Comparison of ENCODE assay signal across 1 cellular context in the genomic region with DNA sequence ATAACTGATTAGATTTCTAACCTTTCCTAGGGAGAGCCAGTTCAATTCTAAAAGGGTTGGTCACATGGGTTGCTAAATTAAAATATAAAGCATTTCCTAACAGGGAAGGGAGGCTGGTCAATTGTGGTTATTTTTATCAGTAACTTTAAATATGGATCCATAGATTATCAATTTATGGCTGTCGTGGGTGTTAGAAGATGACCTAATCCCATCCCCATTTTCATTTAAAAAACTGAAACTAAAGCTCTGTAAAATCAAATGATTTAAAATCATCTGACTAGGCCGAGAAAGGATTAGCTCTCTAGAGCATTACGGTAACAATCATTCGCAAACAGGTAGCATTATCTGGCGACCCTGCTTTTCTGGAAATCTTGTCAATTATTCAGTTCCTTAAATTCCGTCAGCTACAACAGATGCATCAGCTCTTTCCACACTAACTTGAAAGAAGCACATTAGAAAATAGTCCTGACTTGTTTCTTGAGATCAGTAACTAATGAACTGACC.
TF ChIP-seq lines count a peak whose summit lies in the region.

No MANE protein-coding gene starts in this region.

TF ChIP-seq in HepG2, 621 proteins besides CTCF, POLR2A, EP300 and RAD21:
- peak; percentile 30; the same call in 1 of the 2 replicates for TF ChIP-seq ZNF569 (CRISPR knock-in tag; IDR thresholded peaks at IDR 0.05; ENCODE audit: borderline replicate concordance)
- no peak for TF ChIP-seq ZNF775 (CRISPR knock-in tag; IDR thresholded peaks at IDR 0.05; ENCODE audit: borderline replicate concordance)
- 0 out of 2 replicates have a peak, but pooled peaks have one; percentile 37 for TF ChIP-seq NFIC (IDR thresholded peaks at IDR 0.05; ENCODE audit: low read length)
- TF ChIP-seq ZNF841 (CRISPR knock-in tag; IDR thresholded peaks at IDR 0.05; ENCODE audit: borderline replicate concordance) = 0 out of 2 replicates have a peak, but pooled peaks have one; percentile 34
- TF ChIP-seq NAIF1 (CRISPR knock-in tag; IDR thresholded peaks at IDR 0.05; ENCODE audit: borderline replicate concordance) = peak; percentile 48; the same call in 1 of the 2 replicates
- TF ChIP-seq KLF12 (CRISPR knock-in tag; IDR thresholded peaks at IDR 0.05; ENCODE audit: borderline replicate concordance) = no peak
- no peak for TF ChIP-seq HHEX (CRISPR knock-in tag; IDR thresholded peaks at IDR 0.05)
- no peak for TF ChIP-seq POLR2AphosphoS5 (IDR thresholded peaks at IDR 0.05; ENCODE audit: low read depth, low read length)
- TF ChIP-seq HOXA9 (CRISPR knock-in tag; IDR thresholded peaks at IDR 0.05; ENCODE audit: borderline replicate concordance) = 0 out of 2 replicates have a peak, but pooled peaks have one; percentile 40
- no peak for TF ChIP-seq HOXA7 (CRISPR knock-in tag; IDR thresholded peaks at IDR 0.05)
- TF ChIP-seq GFI1 (CRISPR knock-in tag; IDR thresholded peaks at IDR 0.05; ENCODE audit: borderline replicate concordance) = 0 out of 2 replicates have a peak, but pooled peaks have one; percentile 45
- no peak for TF ChIP-seq CEBPG (CRISPR knock-in tag; IDR thresholded peaks at IDR 0.05)
- peak; percentile 82; the same call in 1 of the 2 replicates for TF ChIP-seq ZNF703 (CRISPR knock-in tag; IDR thresholded peaks at IDR 0.05; ENCODE audit: borderline replicate concordance)
- TF ChIP-seq MTF1 (CRISPR knock-in tag; IDR thresholded peaks at IDR 0.05) = no peak
- peak; percentile 48; the same call in 1 of the 2 replicates for TF ChIP-seq ZSCAN30 (CRISPR knock-in tag; IDR thresholded peaks at IDR 0.05)
- peak; percentile 91 for TF ChIP-seq GZF1 (CRISPR knock-in tag; IDR thresholded peaks at IDR 0.05)
- TF ChIP-seq SRF (IDR thresholded peaks at IDR 0.05; ENCODE audit: low read depth, low read length) = no peak
- no peak for TF ChIP-seq HDAC1 (CRISPR knock-in tag; IDR thresholded peaks at IDR 0.05)
- TF ChIP-seq THAP7 (CRISPR knock-in tag; IDR thresholded peaks at IDR 0.05) = no peak
- 0 out of 2 replicates have a peak, but pooled peaks have one; percentile 8 for TF ChIP-seq ZBTB3 (CRISPR knock-in tag; IDR thresholded peaks at IDR 0.05; ENCODE audit: borderline replicate concordance, low read depth)
- TF ChIP-seq ZNF17 (CRISPR knock-in tag; IDR thresholded peaks at IDR 0.05) = 0 out of 2 replicates have a peak, but pooled peaks have one; percentile 62
- 0 out of 2 replicates have a peak, but pooled peaks have one; percentile 4 for TF ChIP-seq ZNF816 (CRISPR knock-in tag; IDR thresholded peaks at IDR 0.05; ENCODE audit: borderline replicate concordance)
- no peak for TF ChIP-seq SOX13 (IDR thresholded peaks at IDR 0.05)
- TF ChIP-seq SOX13 (CRISPR knock-in tag; conservative IDR thresholded peaks at IDR 0.05 in 1 of 2, IDR thresholded peaks at IDR 0.05 in 1 of 2) = 0 out of 4 replicates have a peak, but pooled peaks of 1 of the 2 experiments have one; percentile 1
- 0 out of 2 replicates have a peak, but pooled peaks have one; percentile 7 for TF ChIP-seq ZNF770 (CRISPR knock-in tag; IDR thresholded peaks at IDR 0.05)
- TF ChIP-seq RNF219 (CRISPR knock-in tag; IDR thresholded peaks at IDR 0.05) = 0 out of 2 replicates have a peak, but pooled peaks have one; percentile 26
- peak; percentile 86; the same call in 1 of the 2 replicates for TF ChIP-seq PAF1 (CRISPR knock-in tag; IDR thresholded peaks at IDR 0.05)
- TF ChIP-seq, protein P1, sequence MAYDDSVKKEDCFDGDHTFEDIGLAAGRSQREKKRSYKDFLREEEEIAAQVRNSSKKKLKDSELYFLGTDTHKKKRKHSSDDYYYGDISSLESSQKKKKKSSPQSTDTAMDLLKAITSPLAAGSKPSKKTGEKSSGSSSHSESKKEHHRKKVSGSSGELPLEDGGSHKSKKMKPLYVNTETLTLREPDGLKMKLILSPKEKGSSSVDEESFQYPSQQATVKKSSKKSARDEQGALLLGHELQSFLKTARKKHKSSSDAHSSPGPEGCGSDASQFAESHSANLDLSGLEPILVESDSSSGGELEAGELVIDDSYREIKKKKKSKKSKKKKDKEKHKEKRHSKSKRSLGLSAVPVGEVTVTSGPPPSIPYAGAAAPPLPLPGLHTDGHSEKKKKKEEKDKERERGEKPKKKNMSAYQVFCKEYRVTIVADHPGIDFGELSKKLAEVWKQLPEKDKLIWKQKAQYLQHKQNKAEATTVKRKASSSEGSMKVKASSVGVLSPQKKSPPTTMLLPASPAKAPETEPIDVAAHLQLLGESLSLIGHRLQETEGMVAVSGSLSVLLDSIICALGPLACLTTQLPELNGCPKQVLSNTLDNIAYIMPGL (CRISPR knock-in tag; IDR thresholded peaks at IDR 0.05; ENCODE audit: borderline replicate concordance in 1 of 2, low read depth in 1 of 2) = 0 out of 4 replicates have a peak, but pooled peaks of 1 of the 2 experiments have one; percentile 4
- no peak for TF ChIP-seq ZNF33B (CRISPR knock-in tag; IDR thresholded peaks at IDR 0.05)
- TF ChIP-seq ZFP82 (CRISPR knock-in tag; IDR thresholded peaks at IDR 0.05; ENCODE audit: borderline replicate concordance) = 0 out of 2 replicates have a peak, but pooled peaks have one; percentile 8
- no peak for TF ChIP-seq CENPBD1 (CRISPR knock-in tag; IDR thresholded peaks at IDR 0.05; ENCODE audit: borderline replicate concordance, low read depth)
- TF ChIP-seq, protein P2, sequence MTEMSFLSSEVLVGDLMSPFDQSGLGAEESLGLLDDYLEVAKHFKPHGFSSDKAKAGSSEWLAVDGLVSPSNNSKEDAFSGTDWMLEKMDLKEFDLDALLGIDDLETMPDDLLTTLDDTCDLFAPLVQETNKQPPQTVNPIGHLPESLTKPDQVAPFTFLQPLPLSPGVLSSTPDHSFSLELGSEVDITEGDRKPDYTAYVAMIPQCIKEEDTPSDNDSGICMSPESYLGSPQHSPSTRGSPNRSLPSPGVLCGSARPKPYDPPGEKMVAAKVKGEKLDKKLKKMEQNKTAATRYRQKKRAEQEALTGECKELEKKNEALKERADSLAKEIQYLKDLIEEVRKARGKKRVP (CRISPR knock-in tag; IDR thresholded peaks at IDR 0.05) = 0 out of 4 replicates have a peak, but pooled peaks of 1 of the 2 experiments have one; percentile 18
